8 cellular contexts compared by ENCODE assay signal in the genomic region with DNA sequence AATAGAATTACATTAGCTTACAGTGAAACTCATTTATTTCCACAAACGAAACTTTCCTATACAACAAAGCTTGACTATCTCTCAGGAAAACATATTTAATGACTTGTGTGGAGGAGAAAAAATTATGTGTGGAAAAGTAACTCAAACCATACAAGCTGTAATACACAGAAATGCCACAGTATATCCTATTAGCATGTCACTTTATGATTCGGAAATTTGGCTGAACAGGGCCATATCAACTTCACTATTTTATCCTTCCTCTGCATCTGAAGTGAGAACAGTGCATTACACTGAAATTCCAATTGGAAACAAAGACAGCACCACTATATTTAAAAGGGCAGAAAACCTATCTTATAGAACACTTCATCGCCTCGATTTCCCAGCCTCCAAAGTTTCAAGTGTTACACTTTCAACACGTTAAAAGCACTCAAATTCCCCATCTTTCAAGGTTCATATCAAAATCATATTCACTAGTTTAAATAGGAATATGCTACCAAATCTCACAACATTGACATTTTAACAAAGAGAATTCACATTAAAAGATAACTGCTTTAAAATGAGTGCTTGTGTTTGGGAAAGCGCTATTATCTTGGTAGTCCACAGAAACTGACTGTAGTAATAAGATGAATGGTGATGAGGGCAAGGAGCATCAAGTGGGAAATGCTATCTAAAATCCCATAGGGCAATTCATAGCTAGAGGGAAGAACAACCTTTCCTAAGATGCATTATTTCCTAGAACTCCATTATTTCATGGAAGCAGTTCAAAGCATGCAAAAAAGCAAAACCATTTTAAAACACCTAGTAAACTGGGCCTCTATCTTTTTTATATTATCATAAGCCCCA. TPM values are rescaled to one million over a fixed set of nuclear protein-coding genes. Genes with fewer than 3 reads are reported as not detected.
DNase-seq lines count a peak whose midpoint lies in the region; ATAC-seq and TF ChIP-seq lines count a peak whose summit lies in the region.

No MANE protein-coding gene starts in this region.

- WGBS in trophoblast cell (ENCODE audit: extremely low coverage, insufficient coverage, insufficient read length): no CpG with 5 or more reads among the region's 6 CpGs

- H3K79me2 ChIP-seq in trophoblast cell (ENCODE audit: control insufficient read depth, insufficient read depth, low read length, poor library complexity): peaks cover 18% of the 10 kb centered on the region

- H2BK12ac ChIP-seq in trophoblast cell (ENCODE audit: low read length): no peak overlapping the region

- no peak overlapping the region for H2BK120ac ChIP-seq in trophoblast cell (ENCODE audit: insufficient read depth, low read length, poor library complexity)

- H2AFZ ChIP-seq in trophoblast cell (ENCODE audit: insufficient read depth, low read length, poor library complexity): no peak overlapping the region

- H3K4ac ChIP-seq in trophoblast cell (ENCODE audit: low read depth, low read length): peak overlapping the region; percentile 40

- H3K4me2 ChIP-seq in trophoblast cell (ENCODE audit: low read length): peak overlapping the region; percentile 80

- H4K12ac ChIP-seq in trophoblast cell (ENCODE audit: low read depth, low read length): no peak overlapping the region

- H2BK5ac ChIP-seq in trophoblast cell (ENCODE audit: low read depth, low read length, poor library complexity): no peak overlapping the region

- no peak overlapping the region for H3K14ac ChIP-seq in trophoblast cell (ENCODE audit: low read length)

- no peak overlapping the region for H3K27ac ChIP-seq in trophoblast cell (ENCODE audit: low read depth, low read length)

- POLR2A ChIA-PET in activated CD4-positive, alpha-beta T cell treated with anti-CD3 and anti-CD28 coated beads, Interleukin-2, amount 10 ng/mL, durations not matched to agents 7 days and 5 days (lab: Charles Lee): interaction anchor here (0.6 kb wide), 1 partner anchor 62 kb away, joined by 11 read pairs; no protein-coding TSS in a partner anchor

- CTCF ChIA-PET in activated CD4-positive, alpha-beta T cell treated with anti-CD3 and anti-CD28 coated beads, Interleukin-2, amount 10 ng/mL, durations not matched to agents 7 days and 5 days (lab: Charles Lee): interaction anchor here (0.6 kb wide), 2 partner anchors 192 to 535 kb away, joined by 3 to 4 read pairs; no protein-coding TSS in a partner anchor

- no peak for ATAC-seq in HG03095 (IDR thresholded peaks at IDR 0.05; ENCODE audit: unreplicated experiment)

- peak overlapping the region; percentile 83 for H3K4me3 ChIP-seq in epithelial cell of esophagus (ENCODE audit: low read length)
- H3K4me3 ChIP-seq in trophoblast cell (ENCODE audit: low read depth, low read length): no peak overlapping the region

- peaks cover 5% of the 10 kb centered on the region for H3K36me3 Mint-ChIP-seq in activated CD4-positive, alpha-beta T cell treated with anti-CD3 and anti-CD28 coated beads, Interleukin-2, amount 10 ng/mL, durations not matched to agents 7 days and 5 days (ENCODE audit: low read depth)

- H3K27me3 Mint-ChIP-seq in activated CD4-positive, alpha-beta T cell treated with anti-CD3 and anti-CD28 coated beads, Interleukin-2, amount 10 ng/mL, durations not matched to agents 7 days and 5 days: no peaks in the 10 kb centered on the region

- no peaks in the 10 kb centered on the region for H3K36me3 ChIP-seq in trophoblast cell (ENCODE audit: control insufficient read depth in 1 of 2, insufficient read depth in 2 of 2, low read length in 2 of 2)

- H3K4me1 ChIP-seq in trophoblast cell (ENCODE audit: control insufficient read depth in 1 of 2, insufficient read depth in 2 of 2, low read length in 2 of 2): peaks cover 0 to 2% of the 10 kb centered on the region in 2 experiments

- H3K9ac ChIP-seq in trophoblast cell (ENCODE audit: low read length): no peak overlapping the region

- H3K18ac ChIP-seq in trophoblast cell (ENCODE audit: low read length): no peak overlapping the region

- H3K23ac ChIP-seq in trophoblast cell (ENCODE audit: low read length): no peak overlapping the region

- no peak overlapping the region for H2AK5ac ChIP-seq in trophoblast cell (ENCODE audit: low read length)

- TF ChIP-seq CTCF in epithelial cell of esophagus (IDR thresholded peaks at IDR 0.05; ENCODE audit: insufficient read depth, low read depth, low read length, missing control alignments): no peak

- H3K79me1 ChIP-seq in trophoblast cell (ENCODE audit: low read length): peaks cover 24% of the 10 kb centered on the region

- no peaks in the 10 kb centered on the region for H3K9me3 ChIP-seq in trophoblast cell (ENCODE audit: insufficient read depth, low read depth, low read length)

- H3K27me3 ChIP-seq in trophoblast cell (ENCODE audit: insufficient read depth, low read length): no peaks in the 10 kb centered on the region

- H3K4me3 Mint-ChIP-seq in activated CD4-positive, alpha-beta T cell treated with anti-CD3 and anti-CD28 coated beads, Interleukin-2, amount 10 ng/mL, durations not matched to agents 7 days and 5 days: peak overlapping the region; percentile 97

- H4K8ac ChIP-seq in trophoblast cell (ENCODE audit: low read depth, low read length): no peak overlapping the region

- H3K9me3 Mint-ChIP-seq in activated CD4-positive, alpha-beta T cell treated with anti-CD3 and anti-CD28 coated beads, Interleukin-2, amount 10 ng/mL, durations not matched to agents 7 days and 5 days: no peaks in the 10 kb centered on the region

- DNase-seq in activated CD4-positive, alpha-beta T cell treated with anti-CD3 and anti-CD28 coated beads, Interleukin-2, amount 10 ng/mL, durations not matched to agents 7 days and 5 days: no peak
- DNase-seq in activated CD4-positive, alpha-beta T cell treated with anti-CD3 and anti-CD28 coated beads for 4 hours: no peak
- DNase-seq in RPMI7951 (ENCODE audit: low read depth) (peak; percentile 19), epithelial cell of esophagus (ENCODE audit: low read depth) (no peak), trophoblast cell (no peak), SHP77 (lab: John Stamatoyannopoulos, UW) (no peak), occipital lobe (lab: John Stamatoyannopoulos, UW) (no peak)

- peaks cover 49% of the 10 kb centered on the region for H3K4me1 Mint-ChIP-seq in activated CD4-positive, alpha-beta T cell treated with anti-CD3 and anti-CD28 coated beads, Interleukin-2, amount 10 ng/mL, durations not matched to agents 7 days and 5 days

- no peak overlapping the region for H4K91ac ChIP-seq in trophoblast cell (ENCODE audit: low read depth, low read length)

- H3K27ac Mint-ChIP-seq in activated CD4-positive, alpha-beta T cell treated with anti-CD3 and anti-CD28 coated beads, Interleukin-2, amount 10 ng/mL, durations not matched to agents 7 days and 5 days: peak overlapping the region; percentile 93

RNA-seq across cellular contexts. Expression of a gene that starts 1.8 kb away (rescaled TPM):
- 10 to 100 TPM; 26.1 to 38.9 TPM for total RNA-seq in activated CD4-positive, alpha-beta T cell treated with anti-CD3 and anti-CD28 coated beads, Interleukin-2, amount 10 ng/mL, durations not matched to agents 7 days and 5 days
- total RNA-seq in RPMI7951 (2014; rRNA removed; shearing (Covaris generic)): 18.6 and 22.8 TPM in 2 replicates
- polyA plus RNA-seq in trophoblast cell (2013): 8.7 TPM in 2 replicates
- 101 TPM for total RNA-seq in occipital lobe
